1 cellular context compared by ENCODE assay signal in genomic region chr19:40810649-40811408, GRCh38.
TF ChIP-seq lines count a peak whose summit lies in the region.

No MANE protein-coding gene starts in this region.

TF ChIP-seq in H1, 55 proteins besides CTCF, POLR2A, EP300 and RAD21:
- peak; percentile 20; the same call in 1 of the 2 replicates for TF ChIP-seq TAF1 (IDR thresholded peaks at IDR 0.05; ENCODE audit: low read depth, low read length)
- peak; percentile 54 for TF ChIP-seq KDM4A (IDR thresholded peaks at IDR 0.05; ENCODE audit: low read depth, low read length, severe bottlenecking)
- peak; percentile 66 for TF ChIP-seq E2F6 (IDR thresholded peaks at IDR 0.05)
- peak; percentile 57; the same call in 1 of the 2 replicates for TF ChIP-seq MAX (IDR thresholded peaks at IDR 0.05)
- TF ChIP-seq PHF8 (conservative IDR thresholded peaks at IDR 0.05; ENCODE audit: low read depth, low read length): 0 out of 2 replicates have a peak, but pooled peaks have one; percentile 4
- peak; percentile 25; the same call in 1 of the 2 replicates for TF ChIP-seq TBP (IDR thresholded peaks at IDR 0.05; ENCODE audit: low read depth, low read length)
